ENCODE assay signal across 29 cellular contexts in genomic region chr12:88381456-88381855, GRCh38.
"Had no signal": no experiment of that assay in that cellular context is flagged by ENCODE, and none has a peak within 500 bp of the region (broad histone marks: within the 10 kb centered on the region; RNA-seq: fewer than 3 reads in every experiment).

No MANE protein-coding gene starts in this region.

- DNase-seq: activated CD4-positive, alpha-beta T cell treated with anti-CD3 and anti-CD28 coated beads, Interleukin-2, amount 10 ng/mL, durations not matched to agents 24 days and 14 days; activated CD4-positive, alpha-beta T cell treated with anti-CD3 and anti-CD28 coated beads, Interleukin-2, amount 50 U/mL, for 4 hours; activated CD8-positive, alpha-beta T cell treated with anti-CD3 and anti-CD28 coated beads for 36 hours; activated effector memory CD4-positive, alpha-beta T cell treated with anti-CD3 and anti-CD28 coated beads, Interleukin-2, amount 50 U/mL, for 16 hours; activated naive CD4-positive, alpha-beta T cell; activated naive CD4-positive, alpha-beta T cell treated with anti-CD3 and anti-CD28 coated beads, Interleukin-2, amount 50 U/mL, for 16 hours; activated naive CD8-positive, alpha-beta T cell treated with anti-CD3 and anti-CD28 coated beads for 36 hours; activated T-cell treated with anti-CD3 and anti-CD28 coated beads, Interleukin-2, amount 50 U/mL, for 1 hour; activated T-cell treated with anti-CD3 and anti-CD28 coated beads, Interleukin-2, amount 50 U/mL, for 72 hours; amniotic stem cell; aorta; brain microvascular endothelial cell; Kasumi-1; KG1; MG63; NCI-H1048; NCI-H1436 treated with DMSO at 0.1 percent for 48 hours; NCI-H1694 treated with DMSO at 0.1 percent for 48 hours; NCI-H2029; NCI-H510A; NCI-H526; NCI-H748 treated with DMSO at 0.1 percent for 48 hours; NK-92 treated with Interleukin-12 subunit alpha and Interleukin-12 subunit beta, amount 100 ng/mL, for 24 hours; PC-9; Right ventricle myocardium superior; T1000 had no signal

- H3K4me3 ChIP-seq: MG63, PC-9, SK-N-MC had no signal

- H3K27ac ChIP-seq: brain microvascular endothelial cell, PC-9, SK-N-MC had no signal

- H3K36me3 ChIP-seq: MG63 had no signal

- H3K9me3 ChIP-seq: MG63 had no signal

- FAIRE-seq: RCC 7860, TTC549 had no signal

- H3K27me3 ChIP-seq: brain microvascular endothelial cell, MG63 had no signal
